16 cellular contexts compared by ENCODE assay signal in the genomic region with DNA sequence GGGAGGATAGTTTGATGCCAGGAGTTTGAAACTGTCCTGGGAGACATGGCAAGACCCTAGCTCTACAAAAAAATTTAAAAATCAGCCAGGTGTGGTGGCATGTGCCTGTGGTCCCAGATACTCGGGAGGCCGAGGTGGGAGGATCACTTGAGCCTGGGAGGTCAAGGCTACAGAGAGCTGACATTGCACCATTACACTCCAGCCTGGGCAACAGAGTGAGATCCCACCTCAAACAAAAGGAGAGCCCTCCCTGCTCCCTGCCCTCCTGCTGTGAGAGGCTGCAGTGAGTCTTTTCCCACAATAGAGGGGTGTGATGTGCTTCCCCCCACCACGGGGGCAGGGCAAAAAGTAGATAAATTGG. TPM values are rescaled to one million over a fixed set of nuclear protein-coding genes. Genes with fewer than 3 reads are reported as not detected.
DNase-seq lines count a peak whose midpoint lies in the region; ATAC-seq and TF ChIP-seq lines count a peak whose summit lies in the region.
"Had no signal": no experiment of that assay in that cellular context is flagged by ENCODE, and none has a peak within 500 bp of the region (broad histone marks: within the 10 kb centered on the region; RNA-seq: fewer than 3 reads in every experiment).

No MANE protein-coding gene starts in this region.

- H3K27ac ChIP-seq in HEK293 (ENCODE audit: extremely low read depth, low read depth, low read length) = no peak overlapping the region
- H3K27ac ChIP-seq: C4-2B, GM23248 had no signal

- POLR2A ChIA-PET in HEK293 (lab: Yijun Ruan, JAX) = no interaction called here
- POLR2A ChIA-PET in WTC11 (lab: Charles Lee) = interaction anchor here (1.1 kb wide), 1 partner anchor 49 kb away, joined by 3 read pairs; no protein-coding TSS in a partner anchor

- no peaks in the 10 kb centered on the region for H3K4me1 Mint-ChIP-seq in WTC11
- H3K4me1 Mint-ChIP-seq: CD4-positive, CD25-positive, alpha-beta regulatory T cell; H9 had no signal

- peaks cover 24% of the 10 kb centered on the region for H3K9me3 Mint-ChIP-seq in WTC11
- H3K9me3 Mint-ChIP-seq: CD8-positive, alpha-beta T cell had no signal

- CTCF ChIA-PET in HEK293 (lab: Yijun Ruan, JAX) = interaction anchor here (0.6 to 3.7 kb wide), 7 partner anchors 10 to 59 kb away, joined by 3 to 30 read pairs (median 4); partner anchors contain the start of gene DNLZ
- CTCF ChIA-PET in WTC11 (lab: Charles Lee) = interaction anchor here (1.6 to 1.8 kb wide), 2 partner anchors 26 to 49 kb away, joined by 9 to 10 read pairs; partner anchors contain the start of gene DNLZ

- H3K4me3 ChIP-seq in HEK293 (ENCODE audit: low read depth, low read length) = no peak overlapping the region
- H3K4me3 ChIP-seq: GM23248 had no signal

- no peaks in the 10 kb centered on the region; the same call in 1 of the 2 replicates for H3K27me3 Mint-ChIP-seq in WTC11 (ENCODE audit: low read depth)
- H3K27me3 Mint-ChIP-seq: CD4-positive, CD25-positive, alpha-beta regulatory T cell had no signal

- H3K27ac Mint-ChIP-seq in WTC11 = no peak overlapping the region
- H3K27ac Mint-ChIP-seq: CD8-positive, alpha-beta T cell; H9; HFFc6 had no signal

- no peaks in the 10 kb centered on the region for H3K4me1 ChIP-seq in HEK293 (ENCODE audit: control insufficient read depth, insufficient read depth, low read length)
- H3K4me1 ChIP-seq: Caco-2 had no signal

- no peak for TF ChIP-seq CTCF in HEK293 (tag by site-specific recombination; IDR thresholded peaks at IDR 0.05)
- TF ChIP-seq CTCF in WTC11 (IDR thresholded peaks at IDR 0.05) = no peak

- no peak overlapping the region for H3K4me3 Mint-ChIP-seq in WTC11
- H3K4me3 Mint-ChIP-seq: CD4-positive, CD25-positive, alpha-beta regulatory T cell; CD8-positive, alpha-beta T cell; H9; HFFc6 had no signal

- no peaks in the 10 kb centered on the region for H3K36me3 ChIP-seq in HEK293 (ENCODE audit: control insufficient read depth in 2 of 2, insufficient read depth in 1 of 2, low read length in 2 of 2)

- peaks cover 20% of the 10 kb centered on the region for H3K36me3 Mint-ChIP-seq in WTC11
- H3K36me3 Mint-ChIP-seq: CD4-positive, CD25-positive, alpha-beta regulatory T cell; CD8-positive, alpha-beta T cell had no signal

- H3K9me3 ChIP-seq in HEK293 (ENCODE audit: control insufficient read depth, insufficient read depth, low read depth, low read length) = no peaks in the 10 kb centered on the region

- DNase-seq in WTC11 (ENCODE audit: low spot score) = no peak
- DNase-seq: Caco-2; CD4-positive, CD25-positive, alpha-beta regulatory T cell; CD8-positive, alpha-beta T cell; DMS153; DND-41; GM23248; H9; HFFc6 had no signal

- ATAC-seq in WTC11 = no peak
- ATAC-seq in GM19328 (IDR thresholded peaks at IDR 0.05; ENCODE audit: unreplicated experiment) = no peak
- no peak for ATAC-seq in HG02642 (IDR thresholded peaks at IDR 0.05; ENCODE audit: poor library complexity, unreplicated experiment)
- ATAC-seq: CD8-positive, alpha-beta T cell; HCT116 had no signal

TF ChIP-seq in HEK293, 187 proteins besides CTCF, POLR2A, EP300 and RAD21:
- no peak for TF ChIP-seq OSR2 (tag by site-specific recombination; IDR thresholded peaks at IDR 0.05)
- TF ChIP-seq ZNF121 (tag by site-specific recombination; IDR thresholded peaks at IDR 0.05) = peak; percentile 42; the same call in 1 of the 2 replicates

TF ChIP-seq in WTC11, 78 proteins besides CTCF, POLR2A, EP300 and RAD21:
- TF ChIP-seq ZNF121 (CRISPR knock-in tag; IDR thresholded peaks at IDR 0.05) (peak; percentile 65), JUN (CRISPR knock-in tag; IDR thresholded peaks at IDR 0.05) (no peak)

RNA-seq across cellular contexts. Expression of gene CCDC187, which starts 10.1 kb away (rescaled TPM):
- 0.02 to 0.04 TPM in 2 of 3 replicates, not detected in the other for total RNA-seq in WTC11 (2021)
- total RNA-seq: A673; CD4-positive, CD25-positive, alpha-beta regulatory T cell; GM23248; H4; HFFc6 had no signal

RNA-seq across cellular contexts. Expression of gene GPSM1, which starts 13.3 kb away (rescaled TPM):
- total RNA-seq in WTC11 (2021) = 14.2 to 16.2 TPM (median 16.2 TPM) in 3 replicates

RNA-seq across cellular contexts. Expression of gene DNLZ, which starts 49.5 kb away (rescaled TPM):
- 13.5 to 17.2 TPM (median 15.0 TPM) in 3 replicates for total RNA-seq in WTC11 (2021)

RNA-seq across cellular contexts. Expression of gene CARD9, which starts 59.4 kb away (rescaled TPM):
- total RNA-seq in WTC11 (2021) = 0.76 to 0.96 TPM (median 0.96 TPM) in 3 replicates

Comparison
In these comparisons a context has a peak if more than half of its experiments do, and no peak if none do; other contexts are left out.
1. Of the 8 proteins assayed by ChIP-seq in both HEK293 and WTC11: peak only in HEK293: none; only in WTC11: none; in both: ZNF121; in neither: 7.